18 cellular contexts compared by ENCODE assay signal in the genomic region with DNA sequence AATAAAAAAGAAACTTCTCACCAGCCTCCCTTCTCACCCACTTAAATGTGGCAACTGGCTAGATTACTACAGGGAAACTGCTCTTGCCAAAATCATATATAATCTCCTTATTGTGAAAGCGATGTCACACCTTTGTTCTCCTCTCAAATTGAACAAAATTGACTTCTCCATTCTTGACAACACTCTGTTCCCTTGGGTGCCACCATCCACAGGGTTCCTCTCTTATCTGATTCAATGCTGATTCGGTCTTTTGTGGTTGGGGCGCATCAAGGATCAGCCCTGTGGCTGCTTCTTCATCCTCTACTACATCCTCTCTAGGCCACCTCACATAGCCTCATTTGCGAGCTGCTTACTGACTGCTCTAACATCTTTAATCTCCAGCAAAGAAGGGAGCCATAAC.
"Had no signal": no experiment of that assay in that cellular context is flagged by ENCODE, and none has a peak within 500 bp of the region (broad histone marks: within the 10 kb centered on the region; RNA-seq: fewer than 3 reads in every experiment).

No MANE protein-coding gene starts in this region.

- H3K27ac Mint-ChIP-seq: natural killer cell treated with Interleukin-12 subunit alpha and Interleukin-12 subunit beta and Interleukin-15 and Interleukin-18, amount 100 ng/mL, for 72 hours; stimulated activated effector memory CD8-positive, alpha-beta T cell treated with anti-CD3 and anti-CD28 coated beads, Interleukin-12 subunit alpha, Interleukin-12 subunit beta, amount 100 ng/mL, for 72 hours had no signal

- ATAC-seq: esophagus mucosa; gastrocnemius medialis; heart right ventricle; left lobe of liver; natural killer cell treated with Interleukin-12 subunit alpha and Interleukin-12 subunit beta and Interleukin-15 and Interleukin-18, amount 100 ng/mL, for 72 hours; psoas muscle; right lobe of liver; stimulated activated effector memory CD8-positive, alpha-beta T cell treated with anti-CD3 and anti-CD28 coated beads, Interleukin-12 subunit alpha, Interleukin-12 subunit beta, amount 100 ng/mL, for 72 hours; stimulated activated naive CD8-positive, alpha-beta T cell treated with anti-CD3 and anti-CD28 coated beads, Interleukin-15, Interleukin-2, amounts not matched to agents 100 U/mL and 50 U/mL, for 24 hours had no signal

- H3K4me3 ChIP-seq: gastrocnemius medialis, heart right ventricle, psoas muscle, right lobe of liver, tibial artery had no signal

- H3K36me3 Mint-ChIP-seq: natural killer cell treated with Interleukin-12 subunit alpha and Interleukin-12 subunit beta and Interleukin-15 and Interleukin-18, amount 100 ng/mL, for 72 hours; stimulated activated effector memory CD8-positive, alpha-beta T cell treated with anti-CD3 and anti-CD28 coated beads, Interleukin-12 subunit alpha, Interleukin-12 subunit beta, amount 100 ng/mL, for 72 hours had no signal

- H3K27me3 Mint-ChIP-seq: natural killer cell treated with Interleukin-12 subunit alpha and Interleukin-12 subunit beta and Interleukin-15 and Interleukin-18, amount 100 ng/mL, for 72 hours had no signal

- H3K4me1 Mint-ChIP-seq: stimulated activated effector memory CD8-positive, alpha-beta T cell treated with anti-CD3 and anti-CD28 coated beads, Interleukin-12 subunit alpha, Interleukin-12 subunit beta, amount 100 ng/mL, for 72 hours had no signal

- H3K36me3 ChIP-seq: gastrocnemius medialis, heart right ventricle, right lobe of liver, tibial artery had no signal

- H3K4me1 ChIP-seq: gastrocnemius medialis, psoas muscle, right lobe of liver had no signal

- H3K27ac ChIP-seq: gastrocnemius medialis, heart right ventricle, psoas muscle, right lobe of liver, tibial artery had no signal

- H3K4me3 Mint-ChIP-seq: natural killer cell treated with Interleukin-12 subunit alpha and Interleukin-12 subunit beta and Interleukin-15 and Interleukin-18, amount 100 ng/mL, for 72 hours; stimulated activated effector memory CD8-positive, alpha-beta T cell treated with anti-CD3 and anti-CD28 coated beads, Interleukin-12 subunit alpha, Interleukin-12 subunit beta, amount 100 ng/mL, for 72 hours had no signal

- H3K9me3 ChIP-seq: gastrocnemius medialis, psoas muscle, right lobe of liver, tibial artery had no signal

- DNase-seq: effector memory CD4-positive, alpha-beta T cell; gastrocnemius medialis; heart right ventricle; hypothalamus; islet precursor cell; midbrain; occipital lobe; psoas muscle; retina; right lobe of liver; stimulated activated CD4-positive, alpha-beta T cell treated with anti-CD3 and anti-CD28 coated beads, Interleukin-4, amount 100 ng/mL, for 1 hour; stimulated activated CD8-positive, alpha-beta memory T cell treated with anti-CD3 and anti-CD28 coated beads, Interleukin-4, amount 100 ng/mL, for 48 hours; stimulated activated naive CD8-positive, alpha-beta T cell treated with anti-CD3 and anti-CD28 coated beads, Interleukin-15, Interleukin-2, amounts not matched to agents 100 U/mL and 50 U/mL, for 24 hours; tibial artery had no signal

- H3K27me3 ChIP-seq: gastrocnemius medialis, heart right ventricle, right lobe of liver, tibial artery had no signal
